In the genomic region with DNA sequence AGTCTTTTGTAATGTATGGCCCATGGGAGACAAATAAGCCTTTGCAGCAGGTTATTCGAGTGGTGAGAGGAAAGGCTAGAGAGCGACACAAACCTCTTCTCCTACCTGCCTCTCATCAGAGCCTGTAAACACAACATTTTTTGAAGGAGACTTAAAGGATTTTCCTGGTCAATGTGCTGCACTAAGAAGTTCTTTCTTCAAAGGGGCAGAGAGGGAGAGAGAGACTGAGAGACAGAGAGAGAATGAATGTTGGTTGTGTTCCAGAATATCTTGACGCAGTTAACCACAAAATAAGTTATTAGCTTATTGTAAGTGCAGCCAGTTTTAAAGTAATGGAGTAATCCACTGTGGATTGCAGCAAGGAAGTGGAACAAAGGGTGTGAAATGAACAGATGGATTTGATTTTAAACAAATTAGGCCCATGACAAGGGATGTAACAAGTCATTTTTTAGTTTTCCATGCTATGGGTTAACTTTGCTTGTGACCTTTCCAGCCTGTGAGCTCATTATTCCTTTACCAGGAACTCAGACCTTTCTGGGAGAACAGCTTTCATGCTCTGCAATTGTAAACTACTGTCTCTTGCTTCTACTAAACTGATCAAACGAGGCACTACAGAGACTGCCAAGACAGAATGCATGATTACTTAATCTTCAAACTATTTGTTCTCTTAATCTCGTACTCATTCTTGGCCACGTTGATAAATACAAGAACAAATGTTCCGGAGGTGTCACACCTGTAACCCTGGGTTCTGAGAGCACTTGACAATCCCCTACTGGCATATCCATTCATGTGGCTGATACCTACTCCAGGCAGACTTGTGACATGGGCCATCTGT, we compare ENCODE assay signal across 10 cellular contexts.
A peak's percentile ranks its signal among the peaks of the same experiment; 100 is the strongest.
DNase-seq lines count a peak whose midpoint lies in the region; ATAC-seq and TF ChIP-seq lines count a peak whose summit lies in the region.
"Had no signal": no experiment of that assay in that cellular context is flagged by ENCODE, and none has a peak within 500 bp of the region (broad histone marks: within the 10 kb centered on the region; RNA-seq: fewer than 3 reads in every experiment).

No MANE protein-coding gene starts in this region.

- H3K27ac Mint-ChIP-seq in glutamatergic neuron (ENCODE audit: unreplicated experiment) (peak overlapping the region; percentile 59), WTC11 (no peak overlapping the region)
- H3K27ac Mint-ChIP-seq: stimulated activated naive CD8-positive, alpha-beta T cell treated with anti-CD3 and anti-CD28 coated beads, Interleukin-15, Interleukin-2, amounts not matched to agents 100 ng/mL and 50 ng/mL, for 24 hours had no signal

- no peaks in the 10 kb centered on the region for H3K36me3 ChIP-seq in SJSA1

- TF ChIP-seq CTCF in glutamatergic neuron (IDR thresholded peaks at IDR 0.05; ENCODE audit: partially characterized antibody, unreplicated experiment) (no peak), WTC11 (IDR thresholded peaks at IDR 0.05) (no peak)

- H3K36me3 Mint-ChIP-seq in glutamatergic neuron (ENCODE audit: unreplicated experiment) (no peaks in the 10 kb centered on the region), WTC11 (no peaks in the 10 kb centered on the region)

- no peak for ATAC-seq in WTC11

- peaks cover 36% of the 10 kb centered on the region for H3K4me1 Mint-ChIP-seq in glutamatergic neuron (ENCODE audit: low read depth, unreplicated experiment)
- H3K4me1 Mint-ChIP-seq in WTC11 = peaks cover 34% of the 10 kb centered on the region

- CTCF ChIA-PET in WTC11 (lab: Charles Lee) = no interaction called here

- intact Hi-C loops in posterior vena cava (cut with DNase I) = no loop called here

- H3K4me1 ChIP-seq in SJSA1 (replicated peaks) = peaks cover 56% of the 10 kb centered on the region

- H3K4me3 Mint-ChIP-seq in glutamatergic neuron (ENCODE audit: unreplicated experiment) = peak overlapping the region; percentile 18
- no peak overlapping the region for H3K4me3 Mint-ChIP-seq in WTC11
- H3K4me3 Mint-ChIP-seq: stimulated activated naive CD8-positive, alpha-beta T cell treated with anti-CD3 and anti-CD28 coated beads, Interleukin-15, Interleukin-2, amounts not matched to agents 100 ng/mL and 50 ng/mL, for 24 hours had no signal

- no peaks in the 10 kb centered on the region for H3K27me3 ChIP-seq in SJSA1 (replicated peaks)

- DNase-seq in DMS 273 (lab: John Stamatoyannopoulos, UW; ENCODE audit: unreplicated experiment) (peak; percentile 31), SJSA1 (ENCODE audit: low read depth in 1 of 2, low spot score in 2 of 2) (peak in 1 of 2 experiments; percentile 50), glutamatergic neuron (no peak), renal cortical epithelial cell (ENCODE audit: low read depth) (peak; percentile 88), HuH-7 (ENCODE audit: low spot score) (no peak), WTC11 (ENCODE audit: low spot score) (no peak), posterior vena cava (ENCODE audit: low spot score) (no peak), GDM1 (lab: John Stamatoyannopoulos, UW) (no peak)
- DNase-seq: GF-D8 had no signal

- H3K9me3 Mint-ChIP-seq in glutamatergic neuron (ENCODE audit: unreplicated experiment) = peaks cover 2% of the 10 kb centered on the region
- H3K9me3 Mint-ChIP-seq in WTC11 = peaks cover 5% of the 10 kb centered on the region
- H3K9me3 Mint-ChIP-seq: stimulated activated naive CD8-positive, alpha-beta T cell treated with anti-CD3 and anti-CD28 coated beads, Interleukin-15, Interleukin-2, amounts not matched to agents 100 ng/mL and 50 ng/mL, for 24 hours had no signal

- POLR2A ChIA-PET in WTC11 (lab: Charles Lee) = no interaction called here

- H3K27me3 Mint-ChIP-seq in glutamatergic neuron (ENCODE audit: unreplicated experiment) = peaks cover 6% of the 10 kb centered on the region
- peaks cover 3% of the 10 kb centered on the region; the same call in 1 of the 2 replicates for H3K27me3 Mint-ChIP-seq in WTC11 (ENCODE audit: low read depth)
- H3K27me3 Mint-ChIP-seq: stimulated activated naive CD8-positive, alpha-beta T cell treated with anti-CD3 and anti-CD28 coated beads, Interleukin-15, Interleukin-2, amounts not matched to agents 100 ng/mL and 50 ng/mL, for 24 hours had no signal

- H3K4me3 ChIP-seq in SJSA1 = no peak overlapping the region

- H3K27ac ChIP-seq in SJSA1 = peak overlapping the region; percentile 88

- no peaks in the 10 kb centered on the region for H3K9me3 ChIP-seq in SJSA1 (replicated peaks)

TF ChIP-seq in WTC11, 78 proteins besides CTCF, POLR2A, EP300 and RAD21 (continues in another document):
- TF ChIP-seq, protein P1, sequence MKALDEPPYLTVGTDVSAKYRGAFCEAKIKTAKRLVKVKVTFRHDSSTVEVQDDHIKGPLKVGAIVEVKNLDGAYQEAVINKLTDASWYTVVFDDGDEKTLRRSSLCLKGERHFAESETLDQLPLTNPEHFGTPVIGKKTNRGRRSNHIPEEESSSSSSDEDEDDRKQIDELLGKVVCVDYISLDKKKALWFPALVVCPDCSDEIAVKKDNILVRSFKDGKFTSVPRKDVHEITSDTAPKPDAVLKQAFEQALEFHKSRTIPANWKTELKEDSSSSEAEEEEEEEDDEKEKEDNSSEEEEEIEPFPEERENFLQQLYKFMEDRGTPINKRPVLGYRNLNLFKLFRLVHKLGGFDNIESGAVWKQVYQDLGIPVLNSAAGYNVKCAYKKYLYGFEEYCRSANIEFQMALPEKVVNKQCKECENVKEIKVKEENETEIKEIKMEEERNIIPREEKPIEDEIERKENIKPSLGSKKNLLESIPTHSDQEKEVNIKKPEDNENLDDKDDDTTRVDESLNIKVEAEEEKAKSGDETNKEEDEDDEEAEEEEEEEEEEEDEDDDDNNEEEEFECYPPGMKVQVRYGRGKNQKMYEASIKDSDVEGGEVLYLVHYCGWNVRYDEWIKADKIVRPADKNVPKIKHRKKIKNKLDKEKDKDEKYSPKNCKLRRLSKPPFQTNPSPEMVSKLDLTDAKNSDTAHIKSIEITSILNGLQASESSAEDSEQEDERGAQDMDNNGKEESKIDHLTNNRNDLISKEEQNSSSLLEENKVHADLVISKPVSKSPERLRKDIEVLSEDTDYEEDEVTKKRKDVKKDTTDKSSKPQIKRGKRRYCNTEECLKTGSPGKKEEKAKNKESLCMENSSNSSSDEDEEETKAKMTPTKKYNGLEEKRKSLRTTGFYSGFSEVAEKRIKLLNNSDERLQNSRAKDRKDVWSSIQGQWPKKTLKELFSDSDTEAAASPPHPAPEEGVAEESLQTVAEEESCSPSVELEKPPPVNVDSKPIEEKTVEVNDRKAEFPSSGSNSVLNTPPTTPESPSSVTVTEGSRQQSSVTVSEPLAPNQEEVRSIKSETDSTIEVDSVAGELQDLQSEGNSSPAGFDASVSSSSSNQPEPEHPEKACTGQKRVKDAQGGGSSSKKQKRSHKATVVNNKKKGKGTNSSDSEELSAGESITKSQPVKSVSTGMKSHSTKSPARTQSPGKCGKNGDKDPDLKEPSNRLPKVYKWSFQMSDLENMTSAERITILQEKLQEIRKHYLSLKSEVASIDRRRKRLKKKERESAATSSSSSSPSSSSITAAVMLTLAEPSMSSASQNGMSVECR (CRISPR knock-in tag; IDR thresholded peaks at IDR 0.05; ENCODE audit: borderline replicate concordance) = no peak
- TF ChIP-seq ZNF396 (CRISPR knock-in tag; IDR thresholded peaks at IDR 0.05; ENCODE audit: borderline replicate concordance) (no peak), NR1H2 (CRISPR knock-in tag; IDR thresholded peaks at IDR 0.05) (no peak), KAT7 (CRISPR knock-in tag; IDR thresholded peaks at IDR 0.05; ENCODE audit: borderline replicate concordance) (no peak), ZNF232 (CRISPR knock-in tag; IDR thresholded peaks at IDR 0.05) (no peak), ZBTB21 (CRISPR knock-in tag; IDR thresholded peaks at IDR 0.05; ENCODE audit: borderline replicate concordance) (no peak), PRRX2 (CRISPR knock-in tag; IDR thresholded peaks at IDR 0.05) (no peak), NR2C2 (CRISPR knock-in tag; IDR thresholded peaks at IDR 0.05) (no peak), ATF1 (CRISPR knock-in tag; IDR thresholded peaks at IDR 0.05) (no peak), TEAD1 (CRISPR knock-in tag; IDR thresholded peaks at IDR 0.05) (no peak)
- TF ChIP-seq, protein P2, sequence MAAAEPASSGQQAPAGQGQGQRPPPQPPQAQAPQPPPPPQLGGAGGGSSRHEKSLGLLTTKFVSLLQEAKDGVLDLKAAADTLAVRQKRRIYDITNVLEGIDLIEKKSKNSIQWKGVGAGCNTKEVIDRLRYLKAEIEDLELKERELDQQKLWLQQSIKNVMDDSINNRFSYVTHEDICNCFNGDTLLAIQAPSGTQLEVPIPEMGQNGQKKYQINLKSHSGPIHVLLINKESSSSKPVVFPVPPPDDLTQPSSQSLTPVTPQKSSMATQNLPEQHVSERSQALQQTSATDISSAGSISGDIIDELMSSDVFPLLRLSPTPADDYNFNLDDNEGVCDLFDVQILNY (CRISPR knock-in tag; IDR thresholded peaks at IDR 0.05) = no peak
- TF ChIP-seq, protein P3, sequence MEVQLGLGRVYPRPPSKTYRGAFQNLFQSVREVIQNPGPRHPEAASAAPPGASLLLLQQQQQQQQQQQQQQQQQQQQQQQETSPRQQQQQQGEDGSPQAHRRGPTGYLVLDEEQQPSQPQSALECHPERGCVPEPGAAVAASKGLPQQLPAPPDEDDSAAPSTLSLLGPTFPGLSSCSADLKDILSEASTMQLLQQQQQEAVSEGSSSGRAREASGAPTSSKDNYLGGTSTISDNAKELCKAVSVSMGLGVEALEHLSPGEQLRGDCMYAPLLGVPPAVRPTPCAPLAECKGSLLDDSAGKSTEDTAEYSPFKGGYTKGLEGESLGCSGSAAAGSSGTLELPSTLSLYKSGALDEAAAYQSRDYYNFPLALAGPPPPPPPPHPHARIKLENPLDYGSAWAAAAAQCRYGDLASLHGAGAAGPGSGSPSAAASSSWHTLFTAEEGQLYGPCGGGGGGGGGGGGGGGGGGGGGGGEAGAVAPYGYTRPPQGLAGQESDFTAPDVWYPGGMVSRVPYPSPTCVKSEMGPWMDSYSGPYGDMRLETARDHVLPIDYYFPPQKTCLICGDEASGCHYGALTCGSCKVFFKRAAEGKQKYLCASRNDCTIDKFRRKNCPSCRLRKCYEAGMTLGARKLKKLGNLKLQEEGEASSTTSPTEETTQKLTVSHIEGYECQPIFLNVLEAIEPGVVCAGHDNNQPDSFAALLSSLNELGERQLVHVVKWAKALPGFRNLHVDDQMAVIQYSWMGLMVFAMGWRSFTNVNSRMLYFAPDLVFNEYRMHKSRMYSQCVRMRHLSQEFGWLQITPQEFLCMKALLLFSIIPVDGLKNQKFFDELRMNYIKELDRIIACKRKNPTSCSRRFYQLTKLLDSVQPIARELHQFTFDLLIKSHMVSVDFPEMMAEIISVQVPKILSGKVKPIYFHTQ (CRISPR knock-in tag; IDR thresholded peaks at IDR 0.05) = no peak
- TF ChIP-seq, protein P4, sequence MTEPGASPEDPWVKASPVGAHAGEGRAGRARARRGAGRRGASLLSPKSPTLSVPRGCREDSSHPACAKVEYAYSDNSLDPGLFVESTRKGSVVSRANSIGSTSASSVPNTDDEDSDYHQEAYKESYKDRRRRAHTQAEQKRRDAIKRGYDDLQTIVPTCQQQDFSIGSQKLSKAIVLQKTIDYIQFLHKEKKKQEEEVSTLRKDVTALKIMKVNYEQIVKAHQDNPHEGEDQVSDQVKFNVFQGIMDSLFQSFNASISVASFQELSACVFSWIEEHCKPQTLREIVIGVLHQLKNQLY (CRISPR knock-in tag; IDR thresholded peaks at IDR 0.05) = no peak

Comparison
In these comparisons a context has a peak if more than half of its experiments do, and no peak if none do; other contexts are left out.
1. DNase-seq: peak in DMS 273 (single experiment) and renal cortical epithelial cell (single experiment); none in glutamatergic neuron (single experiment), HuH-7 (single experiment), WTC11 (single experiment), posterior vena cava (single experiment) and GDM1 (single experiment).